ENCODE assay signal across 8 cellular contexts in the genomic region with DNA sequence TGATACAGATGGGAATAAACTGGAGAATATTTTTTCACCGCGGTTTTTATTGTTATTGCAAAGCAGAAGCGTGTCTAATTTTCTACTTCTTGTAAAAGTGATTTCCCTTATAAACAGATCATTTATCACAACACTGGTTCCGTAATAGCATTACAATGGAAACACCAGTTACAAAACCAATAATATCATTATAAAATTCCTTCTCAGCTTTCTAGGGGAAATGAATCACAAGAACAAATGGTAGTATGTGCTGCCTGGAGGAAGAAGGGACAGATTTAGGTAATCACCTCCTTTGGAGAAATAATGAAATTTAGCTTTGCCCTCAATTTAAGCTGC. TPM values are rescaled to one million over a fixed set of nuclear protein-coding genes. Genes with fewer than 3 reads are reported as not detected.
DNase-seq lines count a peak whose midpoint lies in the region; ATAC-seq and TF ChIP-seq lines count a peak whose summit lies in the region.

No MANE protein-coding gene starts in this region.

- POLR2A ChIA-PET in activated naive CD8-positive, alpha-beta T cell treated with anti-CD3 and anti-CD28 coated beads, Interleukin-2, amount 10 ng/mL, durations not matched to agents 7 days and 5 days (lab: Charles Lee) = interaction anchor here (1.6 kb wide), 1 partner anchor 283 kb away, joined by 6 read pairs; no protein-coding TSS in a partner anchor

- H3K9me3 Mint-ChIP-seq in activated CD4-positive, alpha-beta T cell treated with anti-CD3 and anti-CD28 coated beads, Interleukin-2, amount 10 ng/mL, durations not matched to agents 24 days and 14 days = peaks cover 8% of the 10 kb centered on the region
- peaks cover 6% of the 10 kb centered on the region for H3K9me3 Mint-ChIP-seq in activated naive CD8-positive, alpha-beta T cell treated with anti-CD3 and anti-CD28 coated beads, Interleukin-2, amount 10 ng/mL, durations not matched to agents 7 days and 5 days

- no peak for ATAC-seq in activated naive CD8-positive, alpha-beta T cell treated with anti-CD3 and anti-CD28 coated beads, Interleukin-2, amount 10 ng/mL, durations not matched to agents 7 days and 5 days (ENCODE audit: low read depth)
- no peak for ATAC-seq in left lung
- ATAC-seq in GM19328 (IDR thresholded peaks at IDR 0.05; ENCODE audit: unreplicated experiment) = no peak

- no peaks in the 10 kb centered on the region for H3K27me3 Mint-ChIP-seq in activated CD4-positive, alpha-beta T cell treated with anti-CD3 and anti-CD28 coated beads, Interleukin-2, amount 10 ng/mL, durations not matched to agents 24 days and 14 days
- peaks cover under 1% of the 10 kb centered on the region for H3K27me3 Mint-ChIP-seq in activated naive CD8-positive, alpha-beta T cell treated with anti-CD3 and anti-CD28 coated beads, Interleukin-2, amount 10 ng/mL, durations not matched to agents 7 days and 5 days

- peaks cover 37% of the 10 kb centered on the region for H3K4me1 Mint-ChIP-seq in activated CD4-positive, alpha-beta T cell treated with anti-CD3 and anti-CD28 coated beads, Interleukin-2, amount 10 ng/mL, durations not matched to agents 24 days and 14 days
- H3K4me1 Mint-ChIP-seq in activated naive CD8-positive, alpha-beta T cell treated with anti-CD3 and anti-CD28 coated beads, Interleukin-2, amount 10 ng/mL, durations not matched to agents 7 days and 5 days = peaks cover 34% of the 10 kb centered on the region

- in situ Hi-C loops in HAP-1 (cut with MboI; ENCODE audit: low sequenced_read_pairs) = no loop called here

- TF ChIP-seq CTCF in left lung (IDR thresholded peaks at IDR 0.05) (no peak), testis (IDR thresholded peaks at IDR 0.05) (no peak)

- peak overlapping the region; percentile 99 for H3K27ac Mint-ChIP-seq in activated CD4-positive, alpha-beta T cell treated with anti-CD3 and anti-CD28 coated beads, Interleukin-2, amount 10 ng/mL, durations not matched to agents 24 days and 14 days
- peak overlapping the region; percentile 96 for H3K27ac Mint-ChIP-seq in activated naive CD8-positive, alpha-beta T cell treated with anti-CD3 and anti-CD28 coated beads, Interleukin-2, amount 10 ng/mL, durations not matched to agents 7 days and 5 days

- H3K27me3 ChIP-seq in left lung (no peaks in the 10 kb centered on the region), testis (no peaks in the 10 kb centered on the region), HAP-1 (ENCODE audit: low read depth) (no peaks in the 10 kb centered on the region)

- no peak for TF ChIP-seq POLR2A in testis (IDR thresholded peaks at IDR 0.05)

- intact Hi-C loops in activated CD4-positive, alpha-beta T cell treated with anti-CD3 and anti-CD28 coated beads, Interleukin-2, amount 10 ng/mL, durations not matched to agents 24 days and 14 days (cut with micrococcal nuclease) = loop anchor here (2.0 to 10.0 kb wide), 4 partner anchors 94 to 1524 kb away; a partner anchor contains a TSS
- intact Hi-C loops in left lung (cut with DNase I) (no loop called here), testis (cut with DNase I; ENCODE audit: low total_unique reads) (no loop called here)

- H3K4me3 Mint-ChIP-seq in activated CD4-positive, alpha-beta T cell treated with anti-CD3 and anti-CD28 coated beads, Interleukin-2, amount 10 ng/mL, durations not matched to agents 24 days and 14 days = peak overlapping the region; percentile 99
- peak overlapping the region; percentile 94 for H3K4me3 Mint-ChIP-seq in activated naive CD8-positive, alpha-beta T cell treated with anti-CD3 and anti-CD28 coated beads, Interleukin-2, amount 10 ng/mL, durations not matched to agents 7 days and 5 days

- H3K4me3 ChIP-seq in left lung (peak overlapping the region in 1 of 2 donors; percentile 90), testis (peak overlapping the region in 1 of 2 donors; percentile 66), HAP-1 (no peak overlapping the region; the same call in 1 of the 2 replicates)

- H3K9me3 ChIP-seq in left lung (peaks cover 0 to 8% of the 10 kb centered on the region in 2 donors), testis (no peaks in the 10 kb centered on the region), HAP-1 (0 out of 2 replicates have a peak, but pooled peaks cover 2% of the 10 kb centered on the region)

- H3K4me1 ChIP-seq in left lung = peaks cover 13 to 40% of the 10 kb centered on the region in 2 donors
- H3K4me1 ChIP-seq in testis = peaks cover 16% of the 10 kb centered on the region
- H3K4me1 ChIP-seq in HAP-1 = peaks cover 26% of the 10 kb centered on the region

- 38 to 44% methylated on average over 4 of the region's 4 CpGs for WGBS in testis, 2 donors

- H3K27ac ChIP-seq in left lung (peak overlapping the region; percentile 93 to 94), testis (peak overlapping the region; percentile 88)

- H3K36me3 ChIP-seq in left lung (no peaks in the 10 kb centered on the region), testis (ENCODE audit: low read depth, missing control alignments) (no peaks in the 10 kb centered on the region), HAP-1 (replicated peaks) (no peaks in the 10 kb centered on the region)

- DNase-seq in activated CD4-positive, alpha-beta T cell treated with anti-CD3 and anti-CD28 coated beads, Interleukin-2, amount 10 ng/mL, durations not matched to agents 24 days and 14 days = no peak
- DNase-seq in activated CD4-positive, alpha-beta T cell treated with anti-CD3 and anti-CD28 coated beads, Interleukin-2, amount 50 U/mL, for 48 hours = no peak
- no peak for DNase-seq in activated naive CD8-positive, alpha-beta T cell treated with anti-CD3 and anti-CD28 coated beads, Interleukin-2, amount 10 ng/mL, durations not matched to agents 7 days and 5 days
- no peak for DNase-seq in left lung
- DNase-seq in testis = no peak
- no peak for DNase-seq in HAP-1 (ENCODE audit: low spot score in 2 of 2)
- no peak for DNase-seq in hepatic stellate cell (ENCODE audit: low spot score)

- H3K36me3 Mint-ChIP-seq in activated CD4-positive, alpha-beta T cell treated with anti-CD3 and anti-CD28 coated beads, Interleukin-2, amount 10 ng/mL, durations not matched to agents 24 days and 14 days (ENCODE audit: low read depth) = peaks cover 15% of the 10 kb centered on the region
- H3K36me3 Mint-ChIP-seq in activated naive CD8-positive, alpha-beta T cell treated with anti-CD3 and anti-CD28 coated beads, Interleukin-2, amount 10 ng/mL, durations not matched to agents 7 days and 5 days = no peaks in the 10 kb centered on the region

RNA-seq across cellular contexts. Expression of a gene that starts 2.4 kb away (rescaled TPM):
- total RNA-seq in activated CD4-positive, alpha-beta T cell treated with anti-CD3 and anti-CD28 coated beads, Interleukin-2, amount 10 ng/mL, durations not matched to agents 24 days and 14 days = 83.2 and 85.1 TPM in 2 replicates
- 10 to 100 TPM; 20.4 to 21.4 TPM for total RNA-seq in activated naive CD8-positive, alpha-beta T cell treated with anti-CD3 and anti-CD28 coated beads, Interleukin-2, amount 10 ng/mL, durations not matched to agents 7 days and 5 days
- total RNA-seq in left lung (10 to 100 TPM; 55.9 to 76.6 TPM), testis (10 to 100 TPM; 41.7 to 52.2 TPM)
- 21.1 TPM for polyA plus RNA-seq in testis (ENCODE audit: insufficient read depth, low read depth, low replicate concordance)
